In the genomic region with DNA sequence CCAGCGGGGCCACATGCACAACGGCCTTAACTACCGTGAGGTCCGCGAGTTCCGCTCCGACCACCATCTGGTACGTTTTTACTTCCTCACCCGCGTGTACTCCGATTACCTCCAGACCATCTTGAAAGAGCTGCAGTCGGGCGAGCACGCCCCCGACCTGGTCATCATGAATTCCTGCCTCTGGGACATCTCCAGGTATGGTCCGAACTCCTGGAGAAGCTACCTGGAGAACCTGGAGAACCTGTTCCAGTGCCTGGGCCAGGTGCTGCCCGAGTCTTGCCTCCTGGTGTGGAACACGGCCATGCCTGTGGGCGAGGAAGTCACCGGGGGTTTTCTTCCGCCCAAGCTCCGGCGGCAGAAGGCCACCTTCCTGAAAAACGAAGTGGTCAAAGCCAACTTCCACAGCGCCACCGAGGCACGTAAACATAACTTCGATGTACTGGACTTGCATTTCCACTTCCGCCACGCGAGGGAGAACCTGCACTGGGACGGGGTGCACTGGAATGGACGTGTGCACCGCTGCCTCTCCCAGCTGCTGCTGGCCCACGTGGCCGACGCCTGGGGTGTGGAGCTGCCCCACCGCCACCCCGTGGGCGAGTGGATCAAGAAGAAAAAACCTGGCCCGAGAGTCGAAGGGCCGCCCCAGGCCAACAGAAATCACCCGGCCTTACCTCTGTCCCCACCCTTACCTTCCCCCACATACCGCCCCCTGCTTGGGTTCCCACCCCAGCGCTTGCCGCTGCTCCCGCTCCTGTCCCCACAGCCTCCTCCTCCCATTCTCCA, we compare ENCODE assay signal across 23 cellular contexts.
DNase-seq lines count a peak whose midpoint lies in the region; ATAC-seq and TF ChIP-seq lines count a peak whose summit lies in the region.
"Had no signal": no experiment of that assay in that cellular context is flagged by ENCODE, and none has a peak within 500 bp of the region (broad histone marks: within the 10 kb centered on the region; RNA-seq: fewer than 3 reads in every experiment).

No MANE protein-coding gene starts in this region.

- no peak overlapping the region for H2AFZ ChIP-seq in neuronal stem cell (ENCODE audit: low read length)

- no peaks in the 10 kb centered on the region for H3K36me3 ChIP-seq in neuronal stem cell (replicated peaks in 1 of 2; ENCODE audit: control insufficient read depth in 2 of 2, insufficient read depth in 2 of 2, low read length in 2 of 2)

- H3K27me3 ChIP-seq in neuronal stem cell (ENCODE audit: control insufficient read depth in 3 of 3, insufficient read depth in 3 of 3, low read depth in 1 of 3, low read length in 3 of 3), result no peaks in the 10 kb centered on the region
- H3K27me3 ChIP-seq: tibial nerve had no signal

- H3K4me2 ChIP-seq in neuronal stem cell (ENCODE audit: insufficient read depth, low read length, poor library complexity, severe bottlenecking), result no peak overlapping the region

- H2BK12ac ChIP-seq in neuronal stem cell (ENCODE audit: low read length), result no peak overlapping the region

- peak overlapping the region; percentile 77 for H3K27ac Mint-ChIP-seq in activated naive CD4-positive, alpha-beta T cell treated with anti-CD3 and anti-CD28 coated beads for 36 hours
- H3K27ac Mint-ChIP-seq in central memory CD8-positive, alpha-beta T cell (ENCODE audit: low read depth), result peak overlapping the region; percentile 6
- H3K27ac Mint-ChIP-seq: mesothelial cell of epicardium had no signal

- no peak overlapping the region for H2BK5ac ChIP-seq in neuronal stem cell (ENCODE audit: low read length)

- H2AK5ac ChIP-seq in neuronal stem cell (ENCODE audit: low read depth, low read length), result no peak overlapping the region

- H3K9me3 Mint-ChIP-seq in activated naive CD4-positive, alpha-beta T cell treated with anti-CD3 and anti-CD28 coated beads for 36 hours, result peaks cover 19% of the 10 kb centered on the region
- H3K9me3 Mint-ChIP-seq in central memory CD8-positive, alpha-beta T cell, result peaks cover 7% of the 10 kb centered on the region
- H3K9me3 Mint-ChIP-seq: immature natural killer cell, natural killer cell had no signal

- H2BK15ac ChIP-seq in neuronal stem cell (ENCODE audit: low read length), result no peak overlapping the region

- no peaks in the 10 kb centered on the region for H3K4me1 ChIP-seq in neuronal stem cell (ENCODE audit: control insufficient read depth in 2 of 2, insufficient read depth in 1 of 2, low read depth in 1 of 2, low read length in 2 of 2)

- no peak overlapping the region for H3K4ac ChIP-seq in neuronal stem cell (ENCODE audit: low read length)

- H4K8ac ChIP-seq in neuronal stem cell (ENCODE audit: low read depth, low read length), result no peak overlapping the region

- H3K4me3 Mint-ChIP-seq in activated naive CD4-positive, alpha-beta T cell treated with anti-CD3 and anti-CD28 coated beads for 36 hours, result no peak overlapping the region
- no peak overlapping the region for H3K4me3 Mint-ChIP-seq in central memory CD8-positive, alpha-beta T cell
- H3K4me3 Mint-ChIP-seq: immature natural killer cell, mesothelial cell of epicardium, natural killer cell had no signal

- POLR2A ChIA-PET in RWPE1 (lab: Yijun Ruan, JAX; ENCODE audit: low non-redundant PET), result no interaction called here

- H3K27me3 Mint-ChIP-seq in activated naive CD4-positive, alpha-beta T cell treated with anti-CD3 and anti-CD28 coated beads for 36 hours (ENCODE audit: low read depth), result no peaks in the 10 kb centered on the region
- no peaks in the 10 kb centered on the region for H3K27me3 Mint-ChIP-seq in central memory CD8-positive, alpha-beta T cell

- peaks cover 87% of the 10 kb centered on the region for H3K36me3 Mint-ChIP-seq in activated naive CD4-positive, alpha-beta T cell treated with anti-CD3 and anti-CD28 coated beads for 36 hours (ENCODE audit: low read depth)
- H3K36me3 Mint-ChIP-seq in central memory CD8-positive, alpha-beta T cell (ENCODE audit: insufficient read depth), result peaks cover 46% of the 10 kb centered on the region

- no peak for TF ChIP-seq CTCF in RWPE1 (conservative IDR thresholded peaks at IDR 0.05; ENCODE audit: low read depth)

- H3K9ac ChIP-seq in neuronal stem cell (ENCODE audit: low read depth, low read length, poor library complexity), result no peak overlapping the region

- peaks cover 74% of the 10 kb centered on the region for H3K4me1 Mint-ChIP-seq in activated naive CD4-positive, alpha-beta T cell treated with anti-CD3 and anti-CD28 coated beads for 36 hours (ENCODE audit: low read depth)
- peaks cover 64% of the 10 kb centered on the region for H3K4me1 Mint-ChIP-seq in central memory CD8-positive, alpha-beta T cell

- no peak overlapping the region for H4K91ac ChIP-seq in neuronal stem cell (ENCODE audit: low read depth, low read length, poor library complexity)

- no peak for DNase-seq in activated naive CD4-positive, alpha-beta T cell treated with anti-CD3 and anti-CD28 coated beads for 36 hours
- DNase-seq in activated naive CD4-positive, alpha-beta T cell (lab: John Stamatoyannopoulos, UW), result no peak
- DNase-seq in RWPE1 (ENCODE audit: low spot score) (no peak), neuronal stem cell (ENCODE audit: low spot score) (no peak)
- DNase-seq in central memory CD8-positive, alpha-beta T cell (ENCODE audit: low spot score in 2 of 2), result no peak
- DNase-seq: activated CD4-positive, alpha-beta T cell treated with anti-CD3 and anti-CD28 coated beads for 1 hour; activated CD8-positive, alpha-beta memory T cell treated with anti-CD3 and anti-CD28 coated beads for 24 hours; activated T-cell treated with anti-CD3 and anti-CD28 coated beads, Interleukin-2, amount 50 U/mL, for 1 hour; cerebellar nuclear complex; DMS79; GDM1; hypothalamus; immature natural killer cell; natural killer cell; NCI-H1694; NCI-H510A had no signal

- no CpG with 5 or more reads among the region's 48 CpGs for WGBS in neuronal stem cell (ENCODE audit: extremely low coverage in 2 of 2, insufficient read length in 2 of 2, insufficient replicate concordance in 1 of 2), 2 donors

- CTCF ChIA-PET in activated naive CD4-positive, alpha-beta T cell treated with anti-CD3 and anti-CD28 coated beads for 36 hours (lab: Charles Lee), result no interaction called here
- CTCF ChIA-PET in RWPE1 (lab: Yijun Ruan, JAX), result no interaction called here

- ATAC-seq in central memory CD8-positive, alpha-beta T cell (replicated peaks; ENCODE audit: extremely low read depth, poor library complexity, severe bottlenecking), result no peak
- ATAC-seq in GM19324 (IDR thresholded peaks at IDR 0.05; ENCODE audit: low FRiP score, unreplicated experiment) (no peak), HG02759 (IDR thresholded peaks at IDR 0.05; ENCODE audit: unreplicated experiment) (no peak), HG03196 (IDR thresholded peaks at IDR 0.05; ENCODE audit: unreplicated experiment) (no peak)
- ATAC-seq: HepG2, natural killer cell had no signal

- intact Hi-C loops in activated naive CD4-positive, alpha-beta T cell treated with anti-CD3 and anti-CD28 coated beads for 36 hours (cut with micrococcal nuclease), result loop anchor here (5.0 kb wide), 1 partner anchor 37 kb away; no protein-coding TSS in a partner anchor

- peak overlapping the region; percentile 69 for H3K23ac ChIP-seq in neuronal stem cell (ENCODE audit: low read depth, low read length, poor library complexity)

- H3K9me3 ChIP-seq in neuronal stem cell (replicated peaks in 1 of 2; ENCODE audit: control insufficient read depth in 2 of 2, insufficient read depth in 1 of 2, low read depth in 1 of 2, low read length in 2 of 2), result peaks cover 0 to 3% of the 10 kb centered on the region in 2 donors
- H3K9me3 ChIP-seq: Caco-2, tibial nerve had no signal

- H2BK120ac ChIP-seq in neuronal stem cell (ENCODE audit: low read depth, low read length), result no peak overlapping the region

- H3K14ac ChIP-seq in neuronal stem cell (ENCODE audit: low read length), result no peak overlapping the region

- no peak overlapping the region for H3K4me3 ChIP-seq in neuronal stem cell (ENCODE audit: low read length in 2 of 2)
- H3K4me3 ChIP-seq: tibial nerve had no signal

- peak overlapping the region; percentile 21 for H3K18ac ChIP-seq in neuronal stem cell (ENCODE audit: low read length)

- H3K79me1 ChIP-seq in neuronal stem cell (ENCODE audit: low read depth, low read length), result no peaks in the 10 kb centered on the region

- H3K27ac ChIP-seq in RWPE1 (peak overlapping the region; percentile 86), neuronal stem cell (replicated peaks; ENCODE audit: low read length) (no peak overlapping the region)
